In genomic region chr4:89661490-89661889, GRCh38 we compare ENCODE assay signal across 10 cellular contexts.
DNase-seq lines count a peak whose midpoint lies in the region; FAIRE-seq and TF ChIP-seq lines count a peak whose summit lies in the region.
"Had no signal": no experiment of that assay in that cellular context is flagged by ENCODE, and none has a peak within 500 bp of the region (broad histone marks: within the 10 kb centered on the region; RNA-seq: fewer than 3 reads in every experiment).

No MANE protein-coding gene starts in this region.

- no peak for TF ChIP-seq EP300 in transverse colon (IDR thresholded peaks at IDR 0.05; ENCODE audit: low read depth)

- WGBS in transverse colon (ENCODE audit: low coverage in 1 of 2), 2 donors, result 63 to 71% methylated on average over 1 of the region's 1 CpG

- no peak for FAIRE-seq in bronchial epithelial cell (lab: Jason Lieb, UNC)

- H3K9me3 ChIP-seq in left ventricle myocardium inferior (replicated peaks) (no peaks in the 10 kb centered on the region), transverse colon (no peaks in the 10 kb centered on the region)
- H3K9me3 ChIP-seq: tibial nerve had no signal

- H3K4me1 ChIP-seq in left ventricle myocardium inferior (peaks cover 4% of the 10 kb centered on the region), transverse colon (no peaks in the 10 kb centered on the region)

- no peak for TF ChIP-seq POLR2A in transverse colon (IDR thresholded peaks at IDR 0.05)

- in situ Hi-C loops in transverse colon (cut with MboI; ENCODE audit: low pct_ligation_motif_present in 1 of 4, low pct_unique_long_range_greater_than_20kb in 1 of 4, low sequenced_read_pairs in 3 of 4), result no loop called here

- H3K4me3 ChIP-seq in bronchial epithelial cell (ENCODE audit: low read depth, low read length) (no peak overlapping the region), left ventricle myocardium inferior (no peak overlapping the region), transverse colon (no peak overlapping the region)
- H3K4me3 ChIP-seq: tibial nerve had no signal

- H3K36me3 ChIP-seq in bronchial epithelial cell (ENCODE audit: control insufficient read depth, insufficient read depth, low read length) (no peaks in the 10 kb centered on the region), left ventricle myocardium inferior (no peaks in the 10 kb centered on the region), transverse colon (no peaks in the 10 kb centered on the region)
- H3K36me3 ChIP-seq: tibial nerve had no signal

- DNase-seq in Daoy (ENCODE audit: low read depth), result peak; percentile 56
- DNase-seq in NCI-H226, result peak; percentile 84
- DNase-seq in bronchial epithelial cell (ENCODE audit: low read depth), result peak; percentile 91
- peak; percentile 85 for DNase-seq in kidney tubule cell (ENCODE audit: low spot score)
- no peak for DNase-seq in left ventricle myocardium inferior
- no peak for DNase-seq in NCI-H510A (lab: John Stamatoyannopoulos, UW)
- no peak for DNase-seq in posterior cingulate gyrus
- DNase-seq in transverse colon, result no peak

- intact Hi-C loops in left ventricle myocardium inferior (cut with micrococcal nuclease) (no loop called here), posterior cingulate gyrus (cut with DNase I) (loop anchor here (5.0 kb wide), 1 partner anchor 51 kb away; no protein-coding TSS in a partner anchor), transverse colon (cut with DNase I; ENCODE audit: low total_unique reads) (no loop called here)

- no peak overlapping the region for H3K27ac ChIP-seq in left ventricle myocardium inferior (replicated peaks)
- no peak overlapping the region for H3K27ac ChIP-seq in transverse colon
- H3K27ac ChIP-seq: KMS-11, tibial nerve had no signal

- H3K27me3 ChIP-seq in bronchial epithelial cell (ENCODE audit: control insufficient read depth, insufficient read depth, low read length) (no peaks in the 10 kb centered on the region), left ventricle myocardium inferior (ENCODE audit: low read depth) (no peaks in the 10 kb centered on the region), transverse colon (no peaks in the 10 kb centered on the region)
- H3K27me3 ChIP-seq: tibial nerve had no signal

- TF ChIP-seq CTCF in bronchial epithelial cell (IDR thresholded peaks at IDR 0.05; ENCODE audit: insufficient read depth, low read length, severe bottlenecking), result no peak
- TF ChIP-seq CTCF in left ventricle myocardium inferior (IDR thresholded peaks at IDR 0.05; ENCODE audit: borderline replicate concordance), result no peak
- no peak for TF ChIP-seq CTCF in transverse colon (IDR thresholded peaks at IDR 0.05)

Comparison
In these comparisons a context has a peak if more than half of its experiments do, and no peak if none do; other contexts are left out.
1. DNase-seq: peak in Daoy (single experiment), NCI-H226 (single experiment), bronchial epithelial cell (single experiment) and kidney tubule cell (single experiment); none in left ventricle myocardium inferior (single experiment), NCI-H510A (single experiment), posterior cingulate gyrus (0 of 10) and transverse colon (single experiment).